Comparison of ENCODE assay signal across 11 cellular contexts in the genomic region with DNA sequence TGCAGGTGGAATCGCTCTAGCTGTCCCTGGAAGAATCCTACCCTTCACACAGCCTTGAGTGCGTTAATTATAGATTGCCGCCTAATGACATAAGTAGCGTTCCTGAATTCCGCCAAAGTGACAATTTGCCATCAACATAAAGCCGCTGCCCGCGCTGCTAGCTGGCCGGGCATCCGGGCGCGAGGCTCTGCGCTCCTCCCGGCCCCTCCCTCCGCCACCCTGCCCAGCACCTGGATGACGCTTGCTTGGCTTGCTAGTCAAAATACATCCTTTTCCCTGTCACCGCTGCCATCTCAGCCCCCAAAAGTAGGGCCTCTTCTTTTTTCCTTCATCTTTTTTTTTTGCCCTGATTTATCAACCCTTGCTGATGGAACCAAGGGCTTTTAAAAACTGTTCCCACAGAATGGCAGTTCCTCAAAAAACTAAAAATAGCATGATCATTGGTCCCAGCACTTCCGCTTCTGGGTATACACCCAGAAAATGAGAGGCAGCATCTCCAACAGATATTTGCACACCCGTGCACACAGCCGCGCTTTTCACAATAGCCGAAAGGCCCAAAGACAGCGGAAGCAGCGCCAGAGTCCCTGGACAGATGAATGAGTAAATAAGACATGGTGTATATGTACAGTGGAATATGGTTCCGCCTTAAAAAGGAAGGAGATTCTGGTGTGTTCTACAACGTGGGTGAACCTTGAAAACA.
A peak's percentile ranks its signal among the peaks of the same experiment; 100 is the strongest.
DNase-seq lines count a peak whose midpoint lies in the region; ATAC-seq lines count a peak whose summit lies in the region.
"Had no signal": no experiment of that assay in that cellular context is flagged by ENCODE, and none has a peak within 500 bp of the region (broad histone marks: within the 10 kb centered on the region; RNA-seq: fewer than 3 reads in every experiment).

No MANE protein-coding gene starts in this region.

- no peaks in the 10 kb centered on the region for H3K36me3 ChIP-seq in naive thymus-derived CD4-positive, alpha-beta T cell (ENCODE audit: control insufficient read depth in 2 of 3, insufficient read depth in 3 of 3, low read length in 3 of 3)

- H3K36me3 Mint-ChIP-seq in dendritic cell treated with granulocyte-macrophage colony-stimulating factor and Interleukin-4, amounts not matched to agents 40 ng/mL and 50 ng/mL, for 4 days (ENCODE audit: low read depth) = peaks cover 7% of the 10 kb centered on the region
- peaks cover 0 to 7% (median 0%) of the 10 kb centered on the region in 5 donors for H3K36me3 Mint-ChIP-seq in naive thymus-derived CD4-positive, alpha-beta T cell
- no peaks in the 10 kb centered on the region for H3K36me3 Mint-ChIP-seq in activated CD4-positive, alpha-beta T cell treated with anti-CD3 and anti-CD28 coated beads for 36 hours (ENCODE audit: low read depth)

- peak overlapping the region; percentile 80 for H3K4me3 Mint-ChIP-seq in dendritic cell treated with granulocyte-macrophage colony-stimulating factor and Interleukin-4, amounts not matched to agents 40 ng/mL and 50 ng/mL, for 4 days
- H3K4me3 Mint-ChIP-seq in naive thymus-derived CD4-positive, alpha-beta T cell = peak overlapping the region in 3 of 10 donors; percentile 10 to 29 (median 13)
- no peak overlapping the region for H3K4me3 Mint-ChIP-seq in activated CD4-positive, alpha-beta T cell treated with anti-CD3 and anti-CD28 coated beads for 36 hours

- DNase-seq in Right ventricle myocardium inferior (ENCODE audit: missing footprints) (peak; percentile 82), cardiac septum (ENCODE audit: low spot score) (no peak)
- no peak for DNase-seq in naive thymus-derived CD4-positive, alpha-beta T cell
- DNase-seq in activated CD4-positive, alpha-beta T cell treated with anti-CD3 and anti-CD28 coated beads for 36 hours = no peak
- DNase-seq: effector CD4-positive, alpha-beta T cell; NCI-H2171 treated with DMSO at 0.1 percent for 48 hours; T-helper 9 cell had no signal

- CTCF ChIA-PET in naive thymus-derived CD4-positive, alpha-beta T cell (lab: Charles Lee) = no interaction called here
- CTCF ChIA-PET in activated CD4-positive, alpha-beta T cell treated with anti-CD3 and anti-CD28 coated beads for 36 hours (lab: Charles Lee) = no interaction called here

- POLR2A ChIA-PET in naive thymus-derived CD4-positive, alpha-beta T cell (lab: Charles Lee) = no interaction called here
- POLR2A ChIA-PET in activated CD4-positive, alpha-beta T cell treated with anti-CD3 and anti-CD28 coated beads for 36 hours (lab: Charles Lee) = no interaction called here

- H3K4me1 ChIP-seq in naive thymus-derived CD4-positive, alpha-beta T cell (ENCODE audit: control insufficient read depth in 2 of 2, insufficient read depth in 2 of 2, low read length in 2 of 2) = no peaks in the 10 kb centered on the region

- H3K27ac Mint-ChIP-seq in dendritic cell treated with granulocyte-macrophage colony-stimulating factor and Interleukin-4, amounts not matched to agents 40 ng/mL and 50 ng/mL, for 4 days = peak overlapping the region; percentile 94
- peak overlapping the region in 1 of 9 donors; percentile 36 for H3K27ac Mint-ChIP-seq in naive thymus-derived CD4-positive, alpha-beta T cell
- no peak overlapping the region for H3K27ac Mint-ChIP-seq in activated CD4-positive, alpha-beta T cell treated with anti-CD3 and anti-CD28 coated beads for 36 hours

- H3K27me3 Mint-ChIP-seq in dendritic cell treated with granulocyte-macrophage colony-stimulating factor and Interleukin-4, amounts not matched to agents 40 ng/mL and 50 ng/mL, for 4 days = no peaks in the 10 kb centered on the region
- peaks cover 0 to 5% (median 0%) of the 10 kb centered on the region in 5 donors for H3K27me3 Mint-ChIP-seq in naive thymus-derived CD4-positive, alpha-beta T cell
- H3K27me3 Mint-ChIP-seq in activated CD4-positive, alpha-beta T cell treated with anti-CD3 and anti-CD28 coated beads for 36 hours = no peaks in the 10 kb centered on the region

- peaks cover 62% of the 10 kb centered on the region for H3K4me1 Mint-ChIP-seq in dendritic cell treated with granulocyte-macrophage colony-stimulating factor and Interleukin-4, amounts not matched to agents 40 ng/mL and 50 ng/mL, for 4 days (ENCODE audit: low read depth)
- peaks cover 0 to 13% (median 5%) of the 10 kb centered on the region in 7 donors for H3K4me1 Mint-ChIP-seq in naive thymus-derived CD4-positive, alpha-beta T cell
- H3K4me1 Mint-ChIP-seq in activated CD4-positive, alpha-beta T cell treated with anti-CD3 and anti-CD28 coated beads for 36 hours = no peaks in the 10 kb centered on the region

- intact Hi-C loops in Right ventricle myocardium inferior (cut with DNase I) (no loop called here), cardiac septum (cut with DNase I) (no loop called here)
- intact Hi-C loops in dendritic cell treated with granulocyte-macrophage colony-stimulating factor and Interleukin-4, amounts not matched to agents 40 ng/mL and 50 ng/mL, for 4 days (cut with micrococcal nuclease) = loop anchor here (5.0 to 10.0 kb wide), 3 partner anchors 79 to 1492 kb away; partner anchors contain the start of genes CCNK and SETD3
- intact Hi-C loops in naive thymus-derived CD4-positive, alpha-beta T cell (cut with micrococcal nuclease) = no loop called here
- intact Hi-C loops in activated CD4-positive, alpha-beta T cell treated with anti-CD3 and anti-CD28 coated beads for 36 hours (cut with DNase I, micrococcal nuclease) = no loop called here

- no peaks in the 10 kb centered on the region for H3K9me3 ChIP-seq in naive thymus-derived CD4-positive, alpha-beta T cell (ENCODE audit: control insufficient read depth in 2 of 3, low read length in 3 of 3)

- no peak overlapping the region for H3K4me3 ChIP-seq in naive thymus-derived CD4-positive, alpha-beta T cell (ENCODE audit: low read length)

- ATAC-seq in Right ventricle myocardium inferior (no peak), GM19023 (IDR thresholded peaks at IDR 0.05; ENCODE audit: unreplicated experiment) (no peak), GM21381 (IDR thresholded peaks at IDR 0.05; ENCODE audit: unreplicated experiment) (no peak), GM21423 (IDR thresholded peaks at IDR 0.05; ENCODE audit: unreplicated experiment) (no peak)
- ATAC-seq in naive thymus-derived CD4-positive, alpha-beta T cell = peak; percentile 61
- no peak for ATAC-seq in activated CD4-positive, alpha-beta T cell treated with anti-CD3 and anti-CD28 coated beads for 36 hours

- H3K9me3 Mint-ChIP-seq in dendritic cell treated with granulocyte-macrophage colony-stimulating factor and Interleukin-4, amounts not matched to agents 40 ng/mL and 50 ng/mL, for 4 days = peaks cover 12% of the 10 kb centered on the region
- peaks cover 0 to 1% (median 0%) of the 10 kb centered on the region in 11 donors for H3K9me3 Mint-ChIP-seq in naive thymus-derived CD4-positive, alpha-beta T cell
- no peaks in the 10 kb centered on the region for H3K9me3 Mint-ChIP-seq in activated CD4-positive, alpha-beta T cell treated with anti-CD3 and anti-CD28 coated beads for 36 hours (ENCODE audit: low read depth)

- H3K27ac ChIP-seq in naive thymus-derived CD4-positive, alpha-beta T cell (ENCODE audit: low read depth, low read length) = no peak overlapping the region

- H3K27me3 ChIP-seq in naive thymus-derived CD4-positive, alpha-beta T cell (ENCODE audit: control insufficient read depth in 2 of 2, insufficient read depth in 2 of 2, low read length in 2 of 2) = no peaks in the 10 kb centered on the region
